8 cellular contexts compared by ENCODE assay signal in genomic region chr11:57335023-57335342, GRCh38. TPM values are rescaled to one million over a fixed set of nuclear protein-coding genes. Genes with fewer than 3 reads are reported as not detected.
DNase-seq lines count a peak whose midpoint lies in the region; ATAC-seq, FAIRE-seq and TF ChIP-seq lines count a peak whose summit lies in the region.

No MANE protein-coding gene starts in this region.

- TF ChIP-seq CTCF in DND-41 (IDR thresholded peaks at IDR 0.05; ENCODE audit: borderline replicate concordance, extremely low read depth, low read length, poor library complexity, severe bottlenecking) (no peak), neural crest cell (conservative IDR thresholded peaks at IDR 0.05) (no peak)

- peaks cover 13% of the 10 kb centered on the region; the same call in 1 of the 2 replicates for H4K20me1 ChIP-seq in DND-41 (ENCODE audit: insufficient read depth, low read length)

- no peak for FAIRE-seq in H54 (lab: Jason Lieb, UNC)

- H3K4me1 ChIP-seq in DND-41 (ENCODE audit: insufficient read depth, low read length) = peaks cover 43% of the 10 kb centered on the region
- H3K4me1 ChIP-seq in HUES64 (ENCODE audit: insufficient read depth, low read length) = peaks cover 16% of the 10 kb centered on the region; the same call in 1 of the 2 replicates

- peaks cover 45% of the 10 kb centered on the region for H3K36me3 Mint-ChIP-seq in dendritic cell treated with granulocyte-macrophage colony-stimulating factor and Interleukin-4, amounts not matched to agents 40 ng/mL and 50 ng/mL, for 4 days (ENCODE audit: low read depth)
- peaks cover 12% of the 10 kb centered on the region for H3K36me3 Mint-ChIP-seq in neural crest cell (ENCODE audit: low read depth)

- peak overlapping the region; percentile 87 for H3K27ac ChIP-seq in DND-41 (ENCODE audit: low read length)
- peak overlapping the region; percentile 61; the same call in 1 of the 2 replicates for H3K27ac ChIP-seq in HUES64 (ENCODE audit: low read depth, low read length)

- TF ChIP-seq POLR2A in H54 (IDR thresholded peaks at IDR 0.05; ENCODE audit: low read depth, low read length) = no peak

- peaks cover 31% of the 10 kb centered on the region for H3K4me1 Mint-ChIP-seq in dendritic cell treated with granulocyte-macrophage colony-stimulating factor and Interleukin-4, amounts not matched to agents 40 ng/mL and 50 ng/mL, for 4 days (ENCODE audit: low read depth)
- H3K4me1 Mint-ChIP-seq in neural crest cell = peaks cover 43% of the 10 kb centered on the region

- H3K36me3 ChIP-seq in DND-41 (ENCODE audit: insufficient read depth, low read length) (peaks cover 46% of the 10 kb centered on the region), HUES64 (ENCODE audit: insufficient read depth, low read length) (peaks cover 46% of the 10 kb centered on the region)

- H3K27me3 Mint-ChIP-seq in dendritic cell treated with granulocyte-macrophage colony-stimulating factor and Interleukin-4, amounts not matched to agents 40 ng/mL and 50 ng/mL, for 4 days = peaks cover 5% of the 10 kb centered on the region
- H3K27me3 Mint-ChIP-seq in neural crest cell (ENCODE audit: low read depth) = no peaks in the 10 kb centered on the region

- peak overlapping the region; percentile 83 for H3K4me2 ChIP-seq in DND-41 (ENCODE audit: insufficient read depth, low read length)

- H3K79me2 ChIP-seq in DND-41 (ENCODE audit: insufficient read depth, low read length) = peaks cover 53% of the 10 kb centered on the region

- intact Hi-C loops in dendritic cell treated with granulocyte-macrophage colony-stimulating factor and Interleukin-4, amounts not matched to agents 40 ng/mL and 50 ng/mL, for 4 days (cut with micrococcal nuclease) = loop anchor here (5.0 kb wide), 1 partner anchor 197 kb away; the partner anchor contains the start of gene TIMM10

- H3K4me3 Mint-ChIP-seq in dendritic cell treated with granulocyte-macrophage colony-stimulating factor and Interleukin-4, amounts not matched to agents 40 ng/mL and 50 ng/mL, for 4 days = peak overlapping the region; percentile 87
- peak overlapping the region; percentile 94 for H3K4me3 Mint-ChIP-seq in neural crest cell

- ATAC-seq in DND-41 (ENCODE audit: insufficient read depth, low read depth) = peak; percentile 1; the same call in 1 of the 3 replicates

- no peaks in the 10 kb centered on the region for H3K27me3 ChIP-seq in DND-41 (ENCODE audit: insufficient read depth, low read length, poor library complexity)
- H3K27me3 ChIP-seq in HUES64 (ENCODE audit: insufficient read depth, low read length) = no peaks in the 10 kb centered on the region

- H2AFZ ChIP-seq in DND-41 (ENCODE audit: low read depth, low read length) = peak overlapping the region; percentile 70

- peak overlapping the region; percentile 66 for H3K9ac ChIP-seq in DND-41 (ENCODE audit: low read depth, low read length)
- H3K9ac ChIP-seq in HUES64 (ENCODE audit: low read depth, low read length) = peak overlapping the region; percentile 89

- peak overlapping the region; percentile 94 for H3K27ac Mint-ChIP-seq in dendritic cell treated with granulocyte-macrophage colony-stimulating factor and Interleukin-4, amounts not matched to agents 40 ng/mL and 50 ng/mL, for 4 days
- H3K27ac Mint-ChIP-seq in neural crest cell (ENCODE audit: unreplicated experiment) = peak overlapping the region; percentile 94

- H3K9me3 Mint-ChIP-seq in dendritic cell treated with granulocyte-macrophage colony-stimulating factor and Interleukin-4, amounts not matched to agents 40 ng/mL and 50 ng/mL, for 4 days = no peaks in the 10 kb centered on the region
- no peaks in the 10 kb centered on the region for H3K9me3 Mint-ChIP-seq in neural crest cell

- H3K4me3 ChIP-seq in DND-41 (ENCODE audit: low read depth in 1 of 2, low read length in 2 of 2) (peak overlapping the region; percentile 46 to 69), HUES64 (ENCODE audit: low read length) (peak overlapping the region; percentile 80)

- no peaks in the 10 kb centered on the region for H3K9me3 ChIP-seq in DND-41 (ENCODE audit: insufficient read depth, low read length, severe bottlenecking)
- H3K9me3 ChIP-seq in HUES64 (ENCODE audit: insufficient read depth, low read depth, low read length) = no peaks in the 10 kb centered on the region

- DNase-seq in DND-41 (no peak), neural crest cell (ENCODE audit: low read depth, low spot score) (no peak), NCI-H1436 treated with DMSO at 0.1 percent for 48 hours (lab: John Stamatoyannopoulos, UW) (no peak), Ammon's horn (ENCODE audit: low spot score) (no peak), germinal center (ENCODE audit: low spot score) (no peak), H54 (ENCODE audit: insufficient read length, low spot score) (no peak)

- WGBS in HUES64 = 10% methylated on average over 7 of the region's 7 CpGs

RNA-seq across cellular contexts. Expression of gene SSRP1, which starts 0.7 kb away (rescaled TPM):
- 233 TPM for polyA plus RNA-seq in HUES64 (2013, experiment 1 of 2)
- polyA plus RNA-seq in HUES64 (2013, experiment 2 of 2) = 249 TPM
- total RNA-seq in neural crest cell = 280 TPM in 2 replicates

RNA-seq across cellular contexts. Expression of gene P2RX3, which starts 3.2 kb away (rescaled TPM):
- polyA plus RNA-seq in HUES64 (2013, experiment 1 of 2) = 1.00 TPM
- 2.4 TPM for polyA plus RNA-seq in HUES64 (2013, experiment 2 of 2)
- total RNA-seq in neural crest cell = 14.3 and 15.5 TPM in 2 replicates

RNA-seq across cellular contexts. Expression of gene TNKS1BP1, which starts 10.2 kb away (rescaled TPM):
- 76.8 TPM for polyA plus RNA-seq in HUES64 (2013, experiment 1 of 2)
- polyA plus RNA-seq in HUES64 (2013, experiment 2 of 2) = 83.7 TPM
- 105 and 114 TPM in 2 replicates for total RNA-seq in neural crest cell

RNA-seq across cellular contexts. Expression of gene PRG3, which starts 46.0 kb away (rescaled TPM):
- polyA plus RNA-seq in HUES64 (2013, experiment 1 of 2) = not detected
- not detected for polyA plus RNA-seq in HUES64 (2013, experiment 2 of 2)
- total RNA-seq in neural crest cell = not detected in 2 replicates

RNA-seq across cellular contexts. Expression of gene PRG2, which starts 55.5 kb away (rescaled TPM):
- polyA plus RNA-seq in HUES64 (2013, experiment 1 of 2) = 0.20 TPM
- polyA plus RNA-seq in HUES64 (2013, experiment 2 of 2) = 0.51 TPM
- 0.23 TPM in 1 of 2 replicates, not detected in the other for total RNA-seq in neural crest cell
